ENCODE assay signal across 8 cellular contexts in genomic region chr12:123388948-123389559, GRCh38. TPM values are rescaled to one million over a fixed set of nuclear protein-coding genes. Genes with fewer than 3 reads are reported as not detected.
DNase-seq lines count a peak whose midpoint lies in the region; ATAC-seq, FAIRE-seq and TF ChIP-seq lines count a peak whose summit lies in the region.

No MANE protein-coding gene starts in this region.

- peaks cover 66% of the 10 kb centered on the region for H3K4me1 ChIP-seq in DND-41 (ENCODE audit: insufficient read depth, low read length)
- H3K4me1 ChIP-seq in HCT116 (ENCODE audit: control insufficient read depth in 1 of 2, insufficient read depth in 2 of 2, low read length in 2 of 2) = peaks cover 16 to 31% of the 10 kb centered on the region in 2 experiments
- H3K4me1 ChIP-seq in K562 (replicated peaks in 1 of 2; ENCODE audit: control insufficient read depth in 2 of 2, insufficient read depth in 2 of 2, low read length in 2 of 2) = peaks cover 36 to 49% of the 10 kb centered on the region in 2 experiments
- peaks cover 27% of the 10 kb centered on the region for H3K4me1 ChIP-seq in muscle layer of colon (ENCODE audit: insufficient read depth, low read length)

- POLR2A ChIA-PET in HCT116 (lab: Charles Lee) = interaction anchor here (2.2 kb wide), 1 partner anchor 24 kb away, joined by 7 read pairs; no protein-coding TSS in a partner anchor
- POLR2A ChIA-PET in K562 (lab: Yijun Ruan, JAX) = no interaction called here

- CTCF ChIA-PET in HCT116 (lab: Charles Lee) (no interaction called here), K562 (lab: Yijun Ruan, JAX; ENCODE audit: low intra/inter-chr PET ratio) (no interaction called here)

- FAIRE-seq in K562 (lab: Jason Lieb, UNC) = no peak
- FAIRE-seq in D721Med (lab: Jason Lieb, UNC) = no peak

- peak overlapping the region; percentile 62 to 78; a peak in 3 of 4 replicates for H3K4me3 ChIP-seq in DND-41 (ENCODE audit: low read depth in 1 of 2, low read length in 2 of 2)
- H3K4me3 ChIP-seq in HCT116 (replicated peaks in 1 of 2; ENCODE audit: low read depth in 1 of 2, low read length in 2 of 2) = peak overlapping the region; percentile 59 to 72; a peak in 3 of 4 replicates
- peak overlapping the region; percentile 46 for H3K4me3 ChIP-seq in K562
- no peak overlapping the region for H3K4me3 ChIP-seq in muscle layer of colon (ENCODE audit: low read depth in 1 of 2, low read length in 2 of 2)

- H3K79me2 ChIP-seq in DND-41 (ENCODE audit: insufficient read depth, low read length) (peaks cover 87% of the 10 kb centered on the region), HCT116 (ENCODE audit: insufficient read depth, low read length) (peaks cover 88% of the 10 kb centered on the region), K562 (ENCODE audit: control insufficient read depth, insufficient read depth, low read length) (peaks cover 87% of the 10 kb centered on the region)

- H3K9me2 ChIP-seq in HCT116 (ENCODE audit: insufficient read depth) = no peaks in the 10 kb centered on the region

- no peak overlapping the region for H2AFZ ChIP-seq in DND-41 (ENCODE audit: low read depth, low read length)
- no peak overlapping the region for H2AFZ ChIP-seq in HCT116 (ENCODE audit: low read depth, low read length, poor library complexity, severe bottlenecking)
- H2AFZ ChIP-seq in K562 (ENCODE audit: low read depth, low read length) = no peak overlapping the region

- in situ Hi-C loops in K562 (cut with MboI) = loop anchor here (25.0 kb wide), 1 partner anchor 1552 kb away; no protein-coding TSS in a partner anchor

- no peaks in the 10 kb centered on the region for H3K9me3 ChIP-seq in DND-41 (ENCODE audit: insufficient read depth, low read length, severe bottlenecking)
- H3K9me3 ChIP-seq in HCT116 (ENCODE audit: control insufficient read depth in 1 of 2, insufficient read depth in 1 of 2, low read depth in 1 of 2, low read length in 2 of 2) = no peaks in the 10 kb centered on the region
- H3K9me3 ChIP-seq in K562 (replicated peaks; ENCODE audit: control insufficient read depth, insufficient read depth, low read depth, low read length) = no peaks in the 10 kb centered on the region
- H3K9me3 ChIP-seq in muscle layer of colon (ENCODE audit: low read length) = no peaks in the 10 kb centered on the region

- no peaks in the 10 kb centered on the region for H3K9me1 ChIP-seq in K562 (ENCODE audit: control insufficient read depth, insufficient read depth, low read length)

- no peak for TF ChIP-seq EP300 in K562 (IDR thresholded peaks at IDR 0.05; ENCODE audit: low read length)

- H3K27me3 ChIP-seq in DND-41 (ENCODE audit: insufficient read depth, low read length, poor library complexity) (no peaks in the 10 kb centered on the region), HCT116 (ENCODE audit: insufficient read depth, low read length) (no peaks in the 10 kb centered on the region), K562 (ENCODE audit: control insufficient read depth in 2 of 2, insufficient read depth in 2 of 2, low read length in 2 of 2) (no peaks in the 10 kb centered on the region), muscle layer of colon (ENCODE audit: control insufficient read depth in 1 of 2, insufficient read depth in 2 of 2, low read length in 2 of 2) (no peaks in the 10 kb centered on the region)

- RAD21 ChIA-PET in HCT116 (lab: Charles Lee; ENCODE audit: low non-redundant PET in 1 of 2, low total read pairs in 2 of 2, uncharacterized antibody in 2 of 2, unreplicated experiment in 2 of 2) = no interaction called here

- H3K4me2 ChIP-seq in DND-41 (ENCODE audit: insufficient read depth, low read length) (peak overlapping the region; percentile 91), HCT116 (ENCODE audit: low read length) (peak overlapping the region; percentile 90), K562 (ENCODE audit: insufficient read depth, low read length) (no peak overlapping the region; the same call in 1 of the 2 replicates)

- H3K36me3 ChIP-seq in DND-41 (ENCODE audit: insufficient read depth, low read length) = peaks cover 42% of the 10 kb centered on the region
- H3K36me3 ChIP-seq in HCT116 (ENCODE audit: control insufficient read depth in 1 of 2, insufficient read depth in 2 of 2, low read length in 2 of 2) = peaks cover 13 to 32% of the 10 kb centered on the region in 2 experiments; a peak in 3 of 4 replicates
- H3K36me3 ChIP-seq in K562 (ENCODE audit: control insufficient read depth, insufficient read depth, low read length) = peaks cover 50% of the 10 kb centered on the region
- H3K36me3 ChIP-seq in muscle layer of colon (ENCODE audit: insufficient read depth, low read length) = peaks cover 13% of the 10 kb centered on the region

- ATAC-seq in DND-41 (ENCODE audit: insufficient read depth, low read depth) = no peak
- peak; percentile 5; the same call in 1 of the 2 replicates for ATAC-seq in HCT116
- ATAC-seq in K562 = no peak
- ATAC-seq in HG03039 (IDR thresholded peaks at IDR 0.05; ENCODE audit: unreplicated experiment) = no peak
- ATAC-seq in GM21717 (IDR thresholded peaks at IDR 0.05; ENCODE audit: unreplicated experiment) = no peak
- ATAC-seq in GM18870 (IDR thresholded peaks at IDR 0.05; ENCODE audit: unreplicated experiment) = no peak

- BruUV-seq in HCT116 (replicated peaks; lab: Mats Ljungman, UMichigan) (no TSS peak), K562 (replicated peaks; lab: Mats Ljungman, UMichigan) (no TSS peak)

- DNase-seq in DND-41 = no peak
- DNase-seq in HCT116 (ENCODE audit: low read depth, low spot score) = no peak
- peak in 2 of 4 experiments; percentile 67 to 70 for DNase-seq in K562 (ENCODE audit: extremely low read depth in 1 of 4, low spot score in 3 of 4)
- DNase-seq in D721Med (ENCODE audit: insufficient read length, low spot score) = no peak

- intact Hi-C loops in HCT116 (cut with micrococcal nuclease) (no loop called here), K562 (cut with micrococcal nuclease) (loop anchor here (1.0 to 10.0 kb wide), 4 partner anchors 24 to 326 kb away; partner anchors contain the start of genes ATP6V0A2 and SNRNP35)

- H3K9ac ChIP-seq in DND-41 (ENCODE audit: low read depth, low read length) = peak overlapping the region; percentile 79
- peak overlapping the region; percentile 80 for H3K9ac ChIP-seq in HCT116 (ENCODE audit: low read length)
- peak overlapping the region; percentile 70 to 94; a peak in 3 of 4 replicates for H3K9ac ChIP-seq in K562 (ENCODE audit: insufficient read depth in 1 of 2, low read depth in 2 of 2, low read length in 2 of 2)
- H3K9ac ChIP-seq in muscle layer of colon (ENCODE audit: low read length) = no peak overlapping the region

- 0% methylated on average over 4 of the region's 102 CpGs for WGBS in K562 (ENCODE audit: insufficient coverage, low coverage, missing lambda C conversion rate)

- TF ChIP-seq POLR2A in HCT116 (IDR thresholded peaks at IDR 0.05; ENCODE audit: borderline replicate concordance, extremely low read depth, insufficient read depth, insufficient read length) (no peak), K562 (conservative IDR thresholded peaks at IDR 0.05) (no peak)

- TF ChIP-seq RAD21 in HCT116 (IDR thresholded peaks at IDR 0.05; ENCODE audit: low read depth) (no peak), K562 (CRISPR knock-in tag; conservative IDR thresholded peaks at IDR 0.05 in 1 of 2, IDR thresholded peaks at IDR 0.05 in 1 of 2) (no peak)

- TF ChIP-seq CTCF in DND-41 (IDR thresholded peaks at IDR 0.05; ENCODE audit: borderline replicate concordance, extremely low read depth, low read length, poor library complexity, severe bottlenecking) (no peak), HCT116 (IDR thresholded peaks at IDR 0.05 in 2 of 3, conservative IDR thresholded peaks at IDR 0.05 in 1 of 3; ENCODE audit: borderline replicate concordance in 1 of 3, insufficient read depth in 1 of 3, low read depth in 2 of 3, low read length in 2 of 3) (no peak), K562 (IDR thresholded peaks at IDR 0.05 in 2 of 3, conservative IDR thresholded peaks at IDR 0.05 in 1 of 3; ENCODE audit: insufficient read depth in 2 of 3, low read depth in 1 of 3, low read length in 3 of 3) (0 out of 6 replicates have a peak, but pooled peaks of 1 of the 3 experiments have one; percentile 5), D721Med (IDR thresholded peaks at IDR 0.05; ENCODE audit: insufficient read depth, missing control alignments) (no peak)

- H4K20me1 ChIP-seq in DND-41 (ENCODE audit: insufficient read depth, low read length) (peaks cover 12% of the 10 kb centered on the region; the same call in 1 of the 2 replicates), HCT116 (ENCODE audit: insufficient read depth) (no peaks in the 10 kb centered on the region), K562 (replicated peaks; ENCODE audit: control insufficient read depth, insufficient read depth, low read length) (peaks cover 26% of the 10 kb centered on the region)

- peak overlapping the region; percentile 64; the same call in 1 of the 2 replicates for H3K27ac ChIP-seq in DND-41 (ENCODE audit: low read length)
- H3K27ac ChIP-seq in HCT116 (ENCODE audit: low read depth, low read length) = peak overlapping the region; percentile 76
- H3K27ac ChIP-seq in K562 (ENCODE audit: extremely low read depth, low read depth, low read length) = peak overlapping the region; percentile 83
- H3K27ac ChIP-seq in muscle layer of colon (ENCODE audit: low read depth, low read length) = peak overlapping the region; percentile 68

RNA-seq across cellular contexts. Expression of gene KMT5A, which starts 5.1 kb away (rescaled TPM):
- total RNA-seq in HCT116 (2021; ENCODE audit: unreplicated experiment) (64.8 TPM), K562 (2014; rRNA removed) (153 and 165 TPM in 2 replicates), K562 (2014; rRNA removed; fragmentation: Illumina TruSeq; extraction: Trizol) (153 and 195 TPM in 2 replicates), K562 (2015; rRNA removed; fragmentation: Illumina TruSeq; extraction: Trizol) (133 and 136 TPM in 2 replicates), K562 (2021) (157 and 164 TPM in 2 replicates)
- polyA plus RNA-seq in HCT116 (2012) = 39.0 and 47.0 TPM in 2 replicates
- total RNA-seq in K562 (2011; cell fraction: chromatin; rRNA removed; ENCODE audit: low replicate concordance) = 296 and 336 TPM in 2 replicates
- 169 and 201 TPM in 2 replicates for total RNA-seq in K562 (2011; cell fraction: nucleolus; rRNA removed)
- total RNA-seq in K562 (2011; cell fraction: nucleoplasm; rRNA removed) = 216 and 245 TPM in 2 replicates
- polyA plus RNA-seq in K562 (2011; rRNA removed) (77.7 and 87.8 TPM in 2 replicates), K562 (2014; fragmentation: Illumina TruSeq; extraction: Trizol) (172 and 197 TPM in 2 replicates), K562 (2014; fragmentation: Nextera tagmentation; extraction: Ambion mirVana) (10 to 100 TPM; 20.7 to 30.1 TPM), K562 (2014; rRNA removed) (151 and 160 TPM in 2 replicates)
- 59.9 and 64.6 TPM in 2 replicates for polyA plus RNA-seq in K562 (2011; cell fraction: cytosol; rRNA removed)
- polyA plus RNA-seq in K562 (2011; cell fraction: nucleus; rRNA removed) = 179 and 218 TPM in 2 replicates
- polyA plus RNA-seq in K562 (2012) = 116 and 157 TPM in 2 replicates
- 69.2 and 78.0 TPM in 2 replicates for polyA minus RNA-seq in K562 (2011; rRNA and poly(A)+ RNA removed)
- 49.2 and 53.7 TPM in 2 replicates for polyA minus RNA-seq in K562 (2011; cell fraction: cytosol; rRNA and poly(A)+ RNA removed)
- polyA minus RNA-seq in K562 (2011; cell fraction: nucleus; rRNA and poly(A)+ RNA removed) = 57.6 and 71.6 TPM in 2 replicates

RNA-seq across cellular contexts. Expression of gene SBNO1, which starts 24.4 kb away (rescaled TPM):
- 43.8 TPM for total RNA-seq in HCT116 (2021; ENCODE audit: unreplicated experiment)
- 10.0 and 10.2 TPM in 2 replicates for polyA plus RNA-seq in HCT116 (2012)
- total RNA-seq in K562 (2011; cell fraction: chromatin; rRNA removed; ENCODE audit: low replicate concordance) = 19.8 and 69.2 TPM in 2 replicates
- 11.7 and 13.8 TPM in 2 replicates for total RNA-seq in K562 (2011; cell fraction: nucleolus; rRNA removed)
- total RNA-seq in K562 (2011; cell fraction: nucleoplasm; rRNA removed) = 27.0 and 42.9 TPM in 2 replicates
- 28.4 and 35.9 TPM in 2 replicates for total RNA-seq in K562 (2014; rRNA removed)
- 68.1 and 84.1 TPM in 2 replicates for total RNA-seq in K562 (2014; rRNA removed; fragmentation: Illumina TruSeq; extraction: Trizol)
- total RNA-seq in K562 (2015; rRNA removed; fragmentation: Illumina TruSeq; extraction: Trizol) = 56.7 and 61.7 TPM in 2 replicates
- 73.7 and 77.1 TPM in 2 replicates for total RNA-seq in K562 (2021)
- 22.8 and 31.2 TPM in 2 replicates for polyA plus RNA-seq in K562 (2011; rRNA removed)
- 7.1 and 13.2 TPM in 2 replicates for polyA plus RNA-seq in K562 (2011; cell fraction: cytosol; rRNA removed)
- polyA plus RNA-seq in K562 (2011; cell fraction: nucleus; rRNA removed) = 11.2 and 12.7 TPM in 2 replicates
- 17.7 and 32.6 TPM in 2 replicates for polyA plus RNA-seq in K562 (2012)
- 36.3 and 38.4 TPM in 2 replicates for polyA plus RNA-seq in K562 (2014; fragmentation: Illumina TruSeq; extraction: Trizol)
- 10 to 100 TPM; 14.9 to 25.6 TPM for polyA plus RNA-seq in K562 (2014; fragmentation: Nextera tagmentation; extraction: Ambion mirVana)
- polyA plus RNA-seq in K562 (2014; rRNA removed) = 21.1 and 23.9 TPM in 2 replicates
- 111 and 113 TPM in 2 replicates for polyA minus RNA-seq in K562 (2011; rRNA and poly(A)+ RNA removed)
- 40.2 and 42.4 TPM in 2 replicates for polyA minus RNA-seq in K562 (2011; cell fraction: cytosol; rRNA and poly(A)+ RNA removed)
- polyA minus RNA-seq in K562 (2011; cell fraction: nucleus; rRNA and poly(A)+ RNA removed) = 8.6 and 19.5 TPM in 2 replicates

RNA-seq across cellular contexts. Expression of gene RILPL2, which starts 47.4 kb away (rescaled TPM):
- total RNA-seq in HCT116 (2021; ENCODE audit: unreplicated experiment) = 2.3 TPM
- polyA plus RNA-seq in HCT116 (2012) = 1.8 and 2.2 TPM in 2 replicates
- total RNA-seq in K562 (2011; cell fraction: chromatin; rRNA removed; ENCODE audit: low replicate concordance) = 1.4 and 2.2 TPM in 2 replicates
- 1.4 and 1.5 TPM in 2 replicates for total RNA-seq in K562 (2011; cell fraction: nucleolus; rRNA removed)
- 1.8 and 2.7 TPM in 2 replicates for total RNA-seq in K562 (2011; cell fraction: nucleoplasm; rRNA removed)
- 5.6 and 6.2 TPM in 2 replicates for total RNA-seq in K562 (2014; rRNA removed)
- 2.9 and 3.5 TPM in 2 replicates for total RNA-seq in K562 (2014; rRNA removed; fragmentation: Illumina TruSeq; extraction: Trizol)
- total RNA-seq in K562 (2015; rRNA removed; fragmentation: Illumina TruSeq; extraction: Trizol) = 4.6 and 5.0 TPM in 2 replicates
- total RNA-seq in K562 (2021) = 3.8 and 4.8 TPM in 2 replicates
- 3.8 and 4.6 TPM in 2 replicates for polyA plus RNA-seq in K562 (2011; rRNA removed)
- polyA plus RNA-seq in K562 (2011; cell fraction: cytosol; rRNA removed) = 2.4 and 2.6 TPM in 2 replicates
- polyA plus RNA-seq in K562 (2011; cell fraction: nucleus; rRNA removed) = 0.95 and 1.3 TPM in 2 replicates
- polyA plus RNA-seq in K562 (2012) = 4.9 and 8.8 TPM in 2 replicates
- polyA plus RNA-seq in K562 (2014; fragmentation: Illumina TruSeq; extraction: Trizol) = 4.3 and 5.5 TPM in 2 replicates
- polyA plus RNA-seq in K562 (2014; fragmentation: Nextera tagmentation; extraction: Ambion mirVana) = under 1 TPM; 0.61 to 0.73 TPM
- polyA plus RNA-seq in K562 (2014; rRNA removed) = 5.8 and 5.9 TPM in 2 replicates
- polyA minus RNA-seq in K562 (2011; rRNA and poly(A)+ RNA removed) = 1.7 and 2.4 TPM in 2 replicates
- polyA minus RNA-seq in K562 (2011; cell fraction: cytosol; rRNA and poly(A)+ RNA removed) = 1.5 and 1.8 TPM in 2 replicates
- 0.54 and 0.89 TPM in 2 replicates for polyA minus RNA-seq in K562 (2011; cell fraction: nucleus; rRNA and poly(A)+ RNA removed)

Comparison
In these comparisons a context has a peak if more than half of its experiments do, and no peak if none do; other contexts are left out.
1. H3K4me3 ChIP-seq: peak in DND-41 (2 of 2), HCT116 (2 of 2) and K562 (single experiment); none in muscle layer of colon (0 of 2).
2. Peak in every context shown above with its lines, with median percentiles within 50 percentile points of each other: H3K27ac ChIP-seq.